19 cellular contexts compared by ENCODE assay signal in the genomic region with DNA sequence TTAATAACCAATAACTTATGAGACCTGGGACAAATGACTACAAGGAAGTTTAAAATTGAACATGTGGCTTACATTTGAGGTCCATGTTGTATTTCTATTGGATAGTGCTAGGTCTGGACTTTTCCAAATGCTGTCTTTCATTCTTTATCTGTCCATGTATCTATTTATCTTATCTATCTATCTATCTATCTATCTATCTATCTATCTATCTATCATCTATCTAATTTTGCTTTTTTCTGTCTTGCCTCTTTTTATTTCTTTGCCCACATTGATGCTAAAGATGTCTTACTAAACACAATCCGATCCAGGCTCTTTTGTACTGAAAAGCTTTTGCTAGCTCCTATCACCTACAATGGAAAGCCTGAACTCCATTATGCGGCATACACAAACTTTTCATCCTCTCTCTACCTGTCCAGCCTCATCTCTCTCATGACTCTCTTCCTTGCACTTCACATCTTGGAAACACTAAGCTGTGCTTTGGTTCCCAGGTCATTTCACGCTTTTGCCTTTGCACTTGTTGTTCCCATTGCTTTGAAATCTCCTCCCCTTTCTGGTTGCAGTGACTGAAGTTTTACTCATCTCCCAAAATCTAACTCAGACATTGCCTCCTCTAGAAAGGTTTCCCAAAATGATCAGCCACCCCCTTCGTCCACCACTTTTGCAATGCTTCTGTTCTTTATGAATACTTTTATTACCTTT.
"Had no signal": no experiment of that assay in that cellular context is flagged by ENCODE, and none has a peak within 500 bp of the region (broad histone marks: within the 10 kb centered on the region; RNA-seq: fewer than 3 reads in every experiment).

No MANE protein-coding gene starts in this region.

- DNase-seq: activated CD4-positive, alpha-beta T cell treated with anti-CD3 and anti-CD28 coated beads, Interleukin-2, amount 10 ng/mL, durations not matched to agents 24 days and 14 days; activated CD8-positive, alpha-beta memory T cell treated with anti-CD3 and anti-CD28 coated beads, Interleukin-2, amount 10 ng/mL, durations not matched to agents 7 days and 5 days; activated CD8-positive, alpha-beta T cell treated with anti-CD3 and anti-CD28 coated beads for 36 hours; activated effector memory CD4-positive, alpha-beta T cell treated with anti-CD3 and anti-CD28 coated beads, Interleukin-2, amount 50 U/mL, for 16 hours; activated naive CD4-positive, alpha-beta T cell treated with anti-CD3 and anti-CD28 coated beads, Interleukin-2, amount 50 U/mL, for 16 hours; activated T-cell treated with anti-CD3 and anti-CD28 coated beads for 4 hours; anterior cingulate cortex; central memory CD4-positive, alpha-beta T cell; dorsolateral prefrontal cortex; effector memory CD8-positive, alpha-beta T cell; natural killer cell; right cardiac atrium; stimulated activated CD4-positive, alpha-beta T cell treated with anti-CD3 and anti-CD28 coated beads, Interleukin-1b, Interleukin-23, amount 100 ng/mL, for 48 hours; stimulated activated naive CD8-positive, alpha-beta T cell treated with anti-CD3 and anti-CD28 coated beads, Interleukin-15, amount 100 ng/mL, for 72 hours; T-cell; testis; upper lobe of right lung had no signal

- H3K27ac ChIP-seq: dorsolateral prefrontal cortex, skin epidermis, testis, upper lobe of right lung, VCaP had no signal

- H3K4me3 ChIP-seq: dorsolateral prefrontal cortex, skin epidermis, testis, upper lobe of right lung had no signal

- H3K27me3 ChIP-seq: dorsolateral prefrontal cortex, testis, upper lobe of right lung had no signal

- H3K9me3 ChIP-seq: testis, upper lobe of right lung had no signal

- H3K36me3 ChIP-seq: upper lobe of right lung had no signal

- H3K4me1 ChIP-seq: testis, upper lobe of right lung had no signal
